ENCODE assay signal across 9 cellular contexts in the genomic region with DNA sequence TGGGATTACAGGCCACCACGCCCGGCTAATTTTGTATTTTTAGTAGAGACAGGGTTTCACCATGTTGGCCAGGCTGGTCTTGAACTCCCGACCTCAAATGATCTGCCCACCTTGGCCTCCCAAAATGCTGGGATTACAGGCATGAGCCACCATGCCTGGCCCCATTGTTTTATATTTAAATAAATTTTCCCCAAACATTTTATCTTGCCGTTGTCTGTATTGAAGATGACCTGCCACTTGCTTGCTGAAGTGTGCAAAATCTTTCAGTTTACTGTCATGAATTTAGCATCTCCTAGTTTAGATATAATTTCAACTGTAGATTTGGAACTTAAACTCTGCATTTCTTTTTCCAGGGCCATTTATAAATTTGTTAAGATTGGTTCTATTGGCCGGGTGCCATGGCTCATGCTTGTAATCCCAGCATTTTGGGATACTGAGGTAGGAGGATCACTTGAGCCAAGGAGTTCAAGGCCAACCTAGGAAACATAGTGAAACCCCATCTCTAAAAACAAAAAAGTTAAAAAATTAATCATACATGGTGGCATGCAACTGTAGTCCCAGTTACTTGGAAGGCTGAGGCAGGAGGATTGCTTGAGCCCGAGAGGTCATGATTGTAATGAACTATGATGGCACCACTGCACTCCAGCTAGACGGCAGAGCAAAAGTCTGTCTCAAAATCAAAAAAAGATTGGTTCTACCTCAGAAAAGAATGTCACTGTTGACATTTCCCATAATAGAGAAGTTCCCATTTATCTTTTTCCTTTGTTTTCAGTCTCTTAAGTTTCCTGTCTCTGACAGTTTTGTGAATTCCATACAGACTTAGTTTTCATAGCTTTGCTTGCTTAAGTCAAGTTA.
DNase-seq lines count a peak whose midpoint lies in the region; ATAC-seq, FAIRE-seq and TF ChIP-seq lines count a peak whose summit lies in the region.
"Had no signal": no experiment of that assay in that cellular context is flagged by ENCODE, and none has a peak within 500 bp of the region (broad histone marks: within the 10 kb centered on the region; RNA-seq: fewer than 3 reads in every experiment).

No MANE protein-coding gene starts in this region.

- peak overlapping the region; percentile 75 for H3K27ac Mint-ChIP-seq in T-helper 2 cell treated with Interferon-gamma antibody and Interleukin-4, amounts not matched to agents 5 μg/mL and 100 μg/mL, for 36 hours

- no peak for DNase-seq in T-helper 2 cell treated with Interferon-gamma antibody and Interleukin-4, amounts not matched to agents 5 μg/mL and 100 μg/mL, for 36 hours (ENCODE audit: low spot score)
- DNase-seq in T-helper 2 cell (no peak), fibroblast of the aortic adventitia (ENCODE audit: low read depth) (peak; percentile 96), smooth muscle cell (lab: John Stamatoyannopoulos, UW; ENCODE audit: unreplicated experiment) (no peak), dedifferentiated amniotic fluid mesenchymal stem cell (ENCODE audit: extremely low spot score) (no peak), nucleus accumbens (lab: John Stamatoyannopoulos, UW) (no peak)
- DNase-seq: 8988T had no signal

- ATAC-seq in GM21423 (IDR thresholded peaks at IDR 0.05; ENCODE audit: unreplicated experiment): no peak

- H3K79me2 ChIP-seq in smooth muscle cell (ENCODE audit: low read depth): peaks cover 37% of the 10 kb centered on the region

- peaks cover 38% of the 10 kb centered on the region for H3K4me1 Mint-ChIP-seq in T-helper 2 cell treated with Interferon-gamma antibody and Interleukin-4, amounts not matched to agents 5 μg/mL and 100 μg/mL, for 36 hours (ENCODE audit: low read depth)

- H3K27ac ChIP-seq in smooth muscle cell (ENCODE audit: low read depth): peak overlapping the region; percentile 74

- no peaks in the 10 kb centered on the region for H3K9me3 ChIP-seq in smooth muscle cell (replicated peaks; ENCODE audit: low read depth)

- H3K4me3 ChIP-seq in fibroblast of the aortic adventitia (ENCODE audit: low read depth, low read length): no peak overlapping the region
- H3K4me3 ChIP-seq in smooth muscle cell: no peak overlapping the region

- WGBS in smooth muscle cell (ENCODE audit: low lambda C conversion rate): 87% methylated on average over 7 of the region's 7 CpGs

- H3K4me3 Mint-ChIP-seq in T-helper 2 cell treated with Interferon-gamma antibody and Interleukin-4, amounts not matched to agents 5 μg/mL and 100 μg/mL, for 36 hours: no peak overlapping the region

- FAIRE-seq in TTC549 (lab: Jason Lieb, UNC): peak; percentile 39

- peaks cover 30% of the 10 kb centered on the region for H3K36me3 Mint-ChIP-seq in T-helper 2 cell treated with Interferon-gamma antibody and Interleukin-4, amounts not matched to agents 5 μg/mL and 100 μg/mL, for 36 hours (ENCODE audit: low read depth)

- peaks cover 11% of the 10 kb centered on the region for H3K4me1 ChIP-seq in smooth muscle cell (ENCODE audit: low read depth)

- no peaks in the 10 kb centered on the region for H3K27me3 Mint-ChIP-seq in T-helper 2 cell treated with Interferon-gamma antibody and Interleukin-4, amounts not matched to agents 5 μg/mL and 100 μg/mL, for 36 hours (ENCODE audit: low read depth)

- H3K9me3 Mint-ChIP-seq in T-helper 2 cell treated with Interferon-gamma antibody and Interleukin-4, amounts not matched to agents 5 μg/mL and 100 μg/mL, for 36 hours: no peaks in the 10 kb centered on the region

- TF ChIP-seq CTCF in fibroblast of the aortic adventitia (IDR thresholded peaks at IDR 0.05; ENCODE audit: insufficient read depth, low read length) (no peak), smooth muscle cell (IDR thresholded peaks at IDR 0.05; ENCODE audit: borderline replicate concordance, insufficient read depth, poor library complexity, severe bottlenecking) (no peak)

- no peaks in the 10 kb centered on the region for H3K27me3 ChIP-seq in smooth muscle cell (ENCODE audit: low read depth)

- H4K20me1 ChIP-seq in smooth muscle cell (ENCODE audit: low read depth): no peaks in the 10 kb centered on the region

- no peak overlapping the region for H3K4me2 ChIP-seq in smooth muscle cell

- peaks cover 16% of the 10 kb centered on the region for H3F3A ChIP-seq in smooth muscle cell (ENCODE audit: low read depth)

- no peaks in the 10 kb centered on the region for H3K36me3 ChIP-seq in smooth muscle cell (ENCODE audit: low read depth)

- H2AFZ ChIP-seq in smooth muscle cell (ENCODE audit: low read depth): no peak overlapping the region

- no peak overlapping the region for H3K9ac ChIP-seq in smooth muscle cell (ENCODE audit: low read depth)
